In genomic region chr17:77959926-77960521, GRCh38 we compare ENCODE assay signal across 8 cellular contexts. TPM values are rescaled to one million over a fixed set of nuclear protein-coding genes. Genes with fewer than 3 reads are reported as not detected.
DNase-seq lines count a peak whose midpoint lies in the region; ATAC-seq and TF ChIP-seq lines count a peak whose summit lies in the region.

No MANE protein-coding gene starts in this region.

- WGBS in transverse colon (ENCODE audit: low coverage in 1 of 2), 2 donors: 50 to 59% methylated on average over 13 to 23 of the region's 23 CpGs

- H3K27ac ChIP-seq in dorsolateral prefrontal cortex (peak overlapping the region in 56 of 59 donors; percentile 19 to 98 (median 80)), muscle layer of duodenum (ENCODE audit: low read length) (peak overlapping the region; percentile 5), transverse colon (peak overlapping the region; percentile 45 to 84 (median 73))

- H3K9me3 ChIP-seq in muscle layer of duodenum (ENCODE audit: control insufficient read depth in 1 of 2, low read length in 2 of 2): no peaks in the 10 kb centered on the region
- H3K9me3 ChIP-seq in transverse colon: no peaks in the 10 kb centered on the region

- H3K27me3 ChIP-seq in dorsolateral prefrontal cortex: no peaks in the 10 kb centered on the region
- H3K27me3 ChIP-seq in muscle layer of duodenum (ENCODE audit: low read depth, low read length): peaks cover 5% of the 10 kb centered on the region
- H3K27me3 ChIP-seq in transverse colon: peaks cover 23% of the 10 kb centered on the region

- no peak for TF ChIP-seq POLR2A in transverse colon (IDR thresholded peaks at IDR 0.05)

- no peak for TF ChIP-seq CTCF in dorsolateral prefrontal cortex (IDR thresholded peaks at IDR 0.05 in 54 of 56, conservative IDR thresholded peaks at IDR 0.05 in 2 of 56; ENCODE audit: low read depth in 1 of 56, partially characterized antibody in 56 of 56)
- TF ChIP-seq CTCF in transverse colon (IDR thresholded peaks at IDR 0.05): no peak

- intact Hi-C loops in dorsolateral prefrontal cortex (cut with DNase I): loop anchor here (2.0 to 10.0 kb wide), 6 partner anchors 17 to 225 kb away; no protein-coding TSS in a partner anchor
- intact Hi-C loops in transverse colon (cut with DNase I; ENCODE audit: low total_unique reads): no loop called here

- H3K36me3 ChIP-seq in muscle layer of duodenum (ENCODE audit: control insufficient read depth in 1 of 2, insufficient read depth in 2 of 2, low read length in 2 of 2) (no peaks in the 10 kb centered on the region), transverse colon (no peaks in the 10 kb centered on the region)

- no peak for TF ChIP-seq EP300 in transverse colon (IDR thresholded peaks at IDR 0.05; ENCODE audit: low read depth)

- peaks cover 6 to 39% of the 10 kb centered on the region in 2 donors for H3K4me1 ChIP-seq in muscle layer of duodenum (ENCODE audit: control insufficient read depth in 1 of 2, insufficient read depth in 2 of 2, low read length in 2 of 2)
- H3K4me1 ChIP-seq in transverse colon: peaks cover 0 to 52% (median 24%) of the 10 kb centered on the region in 4 donors

- peak overlapping the region; percentile 40 to 90 (median 78) for H3K4me3 ChIP-seq in dorsolateral prefrontal cortex
- H3K4me3 ChIP-seq in muscle layer of duodenum (ENCODE audit: low read depth in 1 of 2, low read length in 2 of 2): peak overlapping the region; percentile 76 to 83
- peak overlapping the region; percentile 32 to 76 (median 57) for H3K4me3 ChIP-seq in transverse colon

- no peak for ATAC-seq in GM19467 (IDR thresholded peaks at IDR 0.05; ENCODE audit: unreplicated experiment)
- no peak for ATAC-seq in GM18868 (IDR thresholded peaks at IDR 0.05; ENCODE audit: unreplicated experiment)

- in situ Hi-C loops in transverse colon (cut with MboI; ENCODE audit: low pct_ligation_motif_present in 1 of 4, low pct_unique_long_range_greater_than_20kb in 1 of 4, low sequenced_read_pairs in 3 of 4): no loop called here

- DNase-seq in DMS53 (lab: John Stamatoyannopoulos, UW) (peak; percentile 59), DMS53 treated with DMSO at 0.1 percent for 48 hours (lab: John Stamatoyannopoulos, UW; ENCODE audit: unreplicated experiment) (no peak), SW480 (ENCODE audit: low spot score) (peak; percentile 14), dorsolateral prefrontal cortex (peak in 2 of 10 donors; percentile 33 to 56), transverse colon (no peak)

RNA-seq across cellular contexts. Expression of gene TNRC6C, which starts 1.5 kb away (rescaled TPM):
- total RNA-seq in dorsolateral prefrontal cortex (100 to 1,000 TPM in 37 of 120 experiments, 10 to 100 TPM in 83; 57.8 to 136 (median 94.4) TPM), transverse colon (10 to 100 TPM in 2 of 4 donors, 1 to 10 TPM in 2; 7.5 to 16.9 (median 9.9) TPM)

Comparison
In these comparisons a context has a peak if more than half of its experiments do, and no peak if none do; other contexts are left out.
1. DNase-seq: peak in DMS53 (single experiment) and SW480 (single experiment); none in DMS53 treated with DMSO at 0.1 percent for 48 hours (single experiment) and transverse colon (single experiment).
2. H3K27ac ChIP-seq: peak in every context shown above with its lines; median percentile 80 in dorsolateral prefrontal cortex; 73 in transverse colon; 5 in muscle layer of duodenum.
3. Peak in every context shown above with its lines, with median percentiles within 50 percentile points of each other: H3K4me3 ChIP-seq.